Comparison of ENCODE assay signal across 1 cellular context in genomic region chr9:107044872-107045271, GRCh38.
TF ChIP-seq lines count a peak whose summit lies in the region.

No MANE protein-coding gene starts in this region.

TF ChIP-seq in GM12878, 131 proteins besides CTCF, POLR2A, EP300 and RAD21 (continued from another document):
- TF ChIP-seq ZNF592 (IDR thresholded peaks at IDR 0.05) = no peak
- no peak for TF ChIP-seq ATF7 (IDR thresholded peaks at IDR 0.05; ENCODE audit: low read depth)
- TF ChIP-seq POLR2AphosphoS2 (IDR thresholded peaks at IDR 0.05; ENCODE audit: low read depth, low read length) = no peak
- no peak for TF ChIP-seq ASH2L (IDR thresholded peaks at IDR 0.05; ENCODE audit: borderline replicate concordance, low read depth)
- TF ChIP-seq TCF12 (IDR thresholded peaks at IDR 0.05; ENCODE audit: low read depth, low read length) = no peak
